ENCODE assay signal across 19 cellular contexts in genomic region chr2:176176233-176176632, GRCh38. TPM values are rescaled to one million over a fixed set of nuclear protein-coding genes. Genes with fewer than 3 reads are reported as not detected.
DNase-seq lines count a peak whose midpoint lies in the region; FAIRE-seq and TF ChIP-seq lines count a peak whose summit lies in the region.
"Had no signal": no experiment of that assay in that cellular context is flagged by ENCODE, and none has a peak within 500 bp of the region (broad histone marks: within the 10 kb centered on the region; RNA-seq: fewer than 3 reads in every experiment).

No MANE protein-coding gene starts in this region.

- no peaks in the 10 kb centered on the region for H3K36me3 Mint-ChIP-seq in astrocyte (ENCODE audit: low read depth, unreplicated experiment)
- H3K36me3 Mint-ChIP-seq in nephron (ENCODE audit: low read depth) = peaks cover 13% of the 10 kb centered on the region

- peaks cover 85% of the 10 kb centered on the region for H3K27me3 Mint-ChIP-seq in astrocyte (ENCODE audit: low read depth, unreplicated experiment)
- H3K27me3 Mint-ChIP-seq in nephron (ENCODE audit: low read depth) = peaks cover 26% of the 10 kb centered on the region

- H3K9me3 Mint-ChIP-seq in astrocyte (ENCODE audit: unreplicated experiment) = peaks cover 12% of the 10 kb centered on the region
- H3K9me3 Mint-ChIP-seq in nephron = no peaks in the 10 kb centered on the region

- TF ChIP-seq CTCF in astrocyte (IDR thresholded peaks at IDR 0.05; ENCODE audit: insufficient read depth, low read depth, low read length) (no peak), nephron (IDR thresholded peaks at IDR 0.05; ENCODE audit: unreplicated experiment in 3 of 3) (no peak)

- no peaks in the 10 kb centered on the region for H4K20me1 ChIP-seq in astrocyte (ENCODE audit: insufficient read depth, low read length)
- H4K20me1 ChIP-seq: BLaER1 treated with 17β-estradiol and CSF1 and Interleukin-3, amounts not matched to agents 10 nM and 100 nM had no signal

- H3K79me2 ChIP-seq in astrocyte (ENCODE audit: insufficient read depth, low read length) = no peaks in the 10 kb centered on the region

- H3K4me1 Mint-ChIP-seq in astrocyte (ENCODE audit: low read depth, unreplicated experiment) = peaks cover 12% of the 10 kb centered on the region
- H3K4me1 Mint-ChIP-seq in nephron = peaks cover 73% of the 10 kb centered on the region

- H3K9me3 ChIP-seq in astrocyte (ENCODE audit: insufficient read depth, low read depth, low read length) = no peaks in the 10 kb centered on the region
- H3K9me3 ChIP-seq: SJCRH30 had no signal

- H3K9ac ChIP-seq in astrocyte (ENCODE audit: low read length) = no peak overlapping the region
- H3K9ac ChIP-seq: BLaER1 treated with 17β-estradiol and CSF1 and Interleukin-3, amounts not matched to agents 10 nM and 100 nM had no signal

- H3K36me3 ChIP-seq in astrocyte (ENCODE audit: insufficient read depth, low read length) = no peaks in the 10 kb centered on the region
- H3K36me3 ChIP-seq: BLaER1 treated with 17β-estradiol and CSF1 and Interleukin-3, amounts not matched to agents 10 nM and 100 nM; SJCRH30 had no signal

- no peak overlapping the region for H3K4me3 Mint-ChIP-seq in astrocyte (ENCODE audit: unreplicated experiment)
- H3K4me3 Mint-ChIP-seq in nephron = peak overlapping the region; percentile 80 to 95 (median 93)

- H2AFZ ChIP-seq in astrocyte (ENCODE audit: low read depth, low read length) = no peak overlapping the region
- H2AFZ ChIP-seq: PC-9 had no signal

- H3K27ac Mint-ChIP-seq in astrocyte (ENCODE audit: unreplicated experiment) (no peak overlapping the region), nephron (peak overlapping the region; percentile 97 to 100 (median 99))
- H3K27ac Mint-ChIP-seq: H9 had no signal

- FAIRE-seq in astrocyte (lab: Jason Lieb, UNC) = no peak
- FAIRE-seq: A204.1, HTR-8/SVneo had no signal

- H3K27me3 ChIP-seq in astrocyte (ENCODE audit: insufficient read depth, low read length) = peaks cover 76% of the 10 kb centered on the region
- H3K27me3 ChIP-seq: SJCRH30 had no signal

- no peak overlapping the region for H3K4me2 ChIP-seq in astrocyte (ENCODE audit: low read length)
- H3K4me2 ChIP-seq: BLaER1 treated with 17β-estradiol and CSF1 and Interleukin-3, amounts not matched to agents 10 nM and 100 nM; PC-9 had no signal

- peak; percentile 42 for DNase-seq in NCI-H526 treated with DMSO at 0.1 percent for 48 hours (lab: John Stamatoyannopoulos, UW)
- no peak for DNase-seq in NCI-H526 (lab: John Stamatoyannopoulos, UW)
- DNase-seq in astrocyte (ENCODE audit: low read depth) = peak; percentile 59
- no peak for DNase-seq in globus pallidus (ENCODE audit: low spot score)
- DNase-seq in iPS-NIHi11 (ENCODE audit: low spot score) = no peak
- no peak for DNase-seq in NCI-H187 (lab: John Stamatoyannopoulos, UW)
- no peak for DNase-seq in NCI-H146 (lab: John Stamatoyannopoulos, UW)
- DNase-seq: H9, Kasumi-1, MM.1S, NCI-H1105, NCI-H1930, PC-9, SJCRH30 had no signal

- no peak overlapping the region for H3K27ac ChIP-seq in astrocyte (ENCODE audit: low read depth, low read length)
- H3K27ac ChIP-seq: BLaER1 treated with 17β-estradiol and CSF1 and Interleukin-3, amounts not matched to agents 10 nM and 100 nM; HL-60; PC-9; SJCRH30 had no signal

- H3K4me1 ChIP-seq in astrocyte (ENCODE audit: insufficient read depth, low read length) = peaks cover 4% of the 10 kb centered on the region
- H3K4me1 ChIP-seq: BLaER1 treated with 17β-estradiol and CSF1 and Interleukin-3, amounts not matched to agents 10 nM and 100 nM; SJCRH30 had no signal

- H3K4me3 ChIP-seq in astrocyte (ENCODE audit: insufficient read depth, low read depth, low read length) = no peak overlapping the region
- H3K4me3 ChIP-seq: BLaER1 treated with 17β-estradiol and CSF1 and Interleukin-3, amounts not matched to agents 10 nM and 100 nM; PC-9; SJCRH30 had no signal

RNA-seq across cellular contexts. Expression of gene HOXD1, which starts 12.2 kb away (rescaled TPM):
- not detected in 2 replicates for total RNA-seq in astrocyte
- total RNA-seq: H9, PC-9 had no signal

RNA-seq across cellular contexts. Expression of gene HOXD3, which starts 19.1 kb away (rescaled TPM):
- total RNA-seq in astrocyte = not detected in 2 replicates
- total RNA-seq: H9, PC-9, SJCRH30 had no signal

RNA-seq across cellular contexts. Expression of gene HOXD4, which starts 24.9 kb away (rescaled TPM):
- not detected in 2 replicates for total RNA-seq in astrocyte
- total RNA-seq: H9, PC-9, SJCRH30 had no signal

RNA-seq across cellular contexts. Expression of gene HOXD8, which starts 46.7 kb away (rescaled TPM):
- not detected in 2 replicates for total RNA-seq in astrocyte
- total RNA-seq: H9 had no signal

RNA-seq across cellular contexts. Expression of gene HOXD9, which starts 53.7 kb away (rescaled TPM):
- not detected in 2 replicates for total RNA-seq in astrocyte
- total RNA-seq: H9, PC-9 had no signal

Comparison
In these comparisons a context has a peak if more than half of its experiments do, and no peak if none do; other contexts are left out.
1. DNase-seq: peak in NCI-H526 treated with DMSO at 0.1 percent for 48 hours (single experiment) and astrocyte (single experiment); none in NCI-H526 (0 of 2), globus pallidus (single experiment), iPS-NIHi11 (single experiment), NCI-H187 (0 of 2) and NCI-H146 (single experiment).